8 cellular contexts compared by ENCODE assay signal in genomic region chr1:211382182-211382713, GRCh38. TPM values are rescaled to one million over a fixed set of nuclear protein-coding genes. Genes with fewer than 3 reads are reported as not detected.
DNase-seq lines count a peak whose midpoint lies in the region; ATAC-seq, FAIRE-seq and TF ChIP-seq lines count a peak whose summit lies in the region.

No MANE protein-coding gene starts in this region.

- H3K36me3 ChIP-seq in adipocyte (ENCODE audit: control insufficient read depth, insufficient read depth, low read length, severe bottlenecking) (no peaks in the 10 kb centered on the region), HepG2 (replicated peaks in 1 of 2; ENCODE audit: control insufficient read depth in 1 of 2, insufficient read depth in 2 of 2, low read length in 2 of 2) (no peaks in the 10 kb centered on the region), thymus (ENCODE audit: control insufficient read depth, insufficient read depth) (no peaks in the 10 kb centered on the region)

- H3K9ac ChIP-seq in adipocyte (ENCODE audit: low read length), result peak overlapping the region; percentile 87
- peak overlapping the region; percentile 95 for H3K9ac ChIP-seq in HepG2 (ENCODE audit: insufficient read depth, low read depth, low read length)

- H3K27me3 ChIP-seq in adipocyte (replicated peaks; ENCODE audit: control insufficient read depth, insufficient read depth, low read length) (no peaks in the 10 kb centered on the region), HepG2 (ENCODE audit: control insufficient read depth in 1 of 2, insufficient read depth in 2 of 2, low read length in 2 of 2) (no peaks in the 10 kb centered on the region; a peak in 1 of 5 replicates), thymus (ENCODE audit: control insufficient read depth, insufficient read depth) (no peaks in the 10 kb centered on the region)

- no peak for DNase-seq in activated T-cell treated with anti-CD3 and anti-CD28 coated beads, Interleukin-2, amount 50 U/mL, for 24 hours
- DNase-seq in activated T-cell treated with anti-CD3 and anti-CD28 coated beads, Interleukin-2, amount 50 U/mL, for 1 hour, result no peak
- DNase-seq in adipocyte (ENCODE audit: low read depth), result no peak
- DNase-seq in HepG2 (ENCODE audit: low spot score), result no peak
- DNase-seq in COR-L47 (lab: John Stamatoyannopoulos, UW), result no peak
- no peak for DNase-seq in SKM-1 (lab: John Stamatoyannopoulos, UW; ENCODE audit: unreplicated experiment)

- no peak for FAIRE-seq in HepG2 (lab: Jason Lieb, UNC)

- H3K4me1 Mint-ChIP-seq in activated T-cell treated with anti-CD3 and anti-CD28 coated beads, Interleukin-2, amount 50 U/mL, for 24 hours (ENCODE audit: low read depth), result peaks cover 60% of the 10 kb centered on the region

- no peak for TF ChIP-seq RAD21 in HepG2 (CRISPR knock-in tag; IDR thresholded peaks at IDR 0.05)

- peak overlapping the region; percentile 90 for H2AFZ ChIP-seq in HepG2 (ENCODE audit: low read length)

- H3K4me3 Mint-ChIP-seq in activated T-cell treated with anti-CD3 and anti-CD28 coated beads, Interleukin-2, amount 50 U/mL, for 24 hours, result peak overlapping the region; percentile 87

- no peak for TF ChIP-seq POLR2A in HepG2 (IDR thresholded peaks at IDR 0.05; ENCODE audit: insufficient read depth in 1 of 2, low read depth in 2 of 2, low read length in 2 of 2)

- peak overlapping the region; percentile 89 for H3K4me2 ChIP-seq in HepG2 (ENCODE audit: low read depth, low read length)

- H4K20me1 ChIP-seq in HepG2 (ENCODE audit: insufficient read depth, low read length), result no peaks in the 10 kb centered on the region

- no peaks in the 10 kb centered on the region for H3K27me3 Mint-ChIP-seq in activated T-cell treated with anti-CD3 and anti-CD28 coated beads, Interleukin-2, amount 50 U/mL, for 24 hours

- POLR2A ChIA-PET in HepG2 (lab: Yijun Ruan, JAX), result interaction anchor here (0.6 to 1.9 kb wide), 9 partner anchors 13 to 138 kb away, joined by 3 to 7 read pairs (median 3); no protein-coding TSS in a partner anchor

- in situ Hi-C loops in HepG2 (cut with HindIII; ENCODE audit: extremely low pct_ligation_motif_present, low pct_unique_long_range_greater_than_20kb), result no loop called here

- H3K9me3 ChIP-seq in adipocyte (ENCODE audit: control insufficient read depth, low read length) (no peaks in the 10 kb centered on the region), HepG2 (ENCODE audit: low read length) (no peaks in the 10 kb centered on the region), thymus (ENCODE audit: control insufficient read depth) (peaks cover 1% of the 10 kb centered on the region)

- H3K4me3 ChIP-seq in adipocyte (ENCODE audit: low read length) (peak overlapping the region; percentile 86), HepG2 (replicated peaks in 1 of 3; ENCODE audit: insufficient read depth in 1 of 3, low read depth in 2 of 3, low read length in 3 of 3) (peak overlapping the region; percentile 74 to 93 (median 91)), thymus (ENCODE audit: low read length) (peak overlapping the region; percentile 86)

- H3K79me2 ChIP-seq in HepG2 (ENCODE audit: insufficient read depth, low read length), result peaks cover 7% of the 10 kb centered on the region

- intact Hi-C loops in HepG2 (cut with micrococcal nuclease; ENCODE audit: unreplicated experiment), result no loop called here

- TF ChIP-seq CTCF in HepG2 (CRISPR knock-in tag; IDR thresholded peaks at IDR 0.05), result no peak

- H3K27ac Mint-ChIP-seq in activated T-cell treated with anti-CD3 and anti-CD28 coated beads, Interleukin-2, amount 50 U/mL, for 24 hours, result peak overlapping the region; percentile 97

- CTCF ChIA-PET in HepG2 (lab: Yijun Ruan, JAX; ENCODE audit: low intra/inter-chr PET ratio, low total read pairs), result no interaction called here

- ATAC-seq in HepG2 (no peak), HG02970 (IDR thresholded peaks at IDR 0.05; ENCODE audit: low FRiP score, unreplicated experiment) (no peak)

- TSS peak; percentile 89 for BruUV-seq in HepG2 (replicated peaks; lab: Mats Ljungman, UMichigan)

- H3K27ac ChIP-seq in HepG2 (ENCODE audit: extremely low read length, insufficient read depth, low read length) (peak overlapping the region; percentile 98), thymus (ENCODE audit: low read depth) (peak overlapping the region; percentile 52)

- TF ChIP-seq EP300 in HepG2 (IDR thresholded peaks at IDR 0.05; ENCODE audit: low read depth in 2 of 2, low read length in 2 of 2) (no peak), HepG2 (CRISPR knock-in tag; IDR thresholded peaks at IDR 0.05; ENCODE audit: borderline replicate concordance) (no peak)

- H3K36me3 Mint-ChIP-seq in activated T-cell treated with anti-CD3 and anti-CD28 coated beads, Interleukin-2, amount 50 U/mL, for 24 hours (ENCODE audit: low read depth), result peaks cover 40% of the 10 kb centered on the region

- H3K9me3 Mint-ChIP-seq in activated T-cell treated with anti-CD3 and anti-CD28 coated beads, Interleukin-2, amount 50 U/mL, for 24 hours, result peaks cover 3% of the 10 kb centered on the region

- H3K4me1 ChIP-seq in adipocyte (ENCODE audit: control insufficient read depth, insufficient read depth, low read length) (peaks cover 21% of the 10 kb centered on the region), HepG2 (ENCODE audit: insufficient read depth, low read length) (peaks cover 19% of the 10 kb centered on the region), thymus (ENCODE audit: control insufficient read depth, insufficient read depth, low read length) (no peaks in the 10 kb centered on the region)

- WGBS in HepG2 (ENCODE audit: low lambda C conversion rate), result 20% methylated on average over 9 of the region's 17 CpGs
- WGBS in thymus, result 29% methylated on average over 17 of the region's 17 CpGs

TF ChIP-seq in HepG2, 621 proteins besides CTCF, POLR2A, EP300 and RAD21 (continues in another document):
- TF ChIP-seq NFKBIZ (CRISPR knock-in tag; IDR thresholded peaks at IDR 0.05) (no peak), SMAD3 (CRISPR knock-in tag; IDR thresholded peaks at IDR 0.05) (0 out of 2 replicates have a peak, but pooled peaks have one; percentile 9), POGK (CRISPR knock-in tag; conservative IDR thresholded peaks at IDR 0.05) (peak; percentile 77; the same call in 1 of the 2 replicates), ISL2 (CRISPR knock-in tag; IDR thresholded peaks at IDR 0.05) (no peak), ZNF333 (CRISPR knock-in tag; IDR thresholded peaks at IDR 0.05; ENCODE audit: borderline replicate concordance) (no peak), SIN3A (IDR thresholded peaks at IDR 0.05; ENCODE audit: borderline replicate concordance, low read depth, low read length) (no peak), WIZ (CRISPR knock-in tag; IDR thresholded peaks at IDR 0.05) (no peak), ZNF639 (CRISPR knock-in tag; conservative IDR thresholded peaks at IDR 0.05) (0 out of 2 replicates have a peak, but pooled peaks have one; percentile 27), ZKSCAN8 (CRISPR knock-in tag; IDR thresholded peaks at IDR 0.05; ENCODE audit: borderline replicate concordance) (no peak), CBX2 (IDR thresholded peaks at IDR 0.05; ENCODE audit: low read depth, low read length) (no peak), CBX2 (CRISPR knock-in tag; IDR thresholded peaks at IDR 0.05; ENCODE audit: low read depth) (no peak)

RNA-seq across cellular contexts. Expression of gene TRAF5, which starts 55.6 kb away (rescaled TPM):
- 0.25 and 0.27 TPM in 2 replicates for total RNA-seq in HepG2 (2016; rRNA removed; fragmentation: Illumina TruSeq; extraction: Trizol)
- 0.09 and 0.30 TPM in 2 replicates for total RNA-seq in HepG2 (2016; cell fraction: cytosol; rRNA removed; fragmentation: Illumina TruSeq; extraction: Trizol; ENCODE audit: low read depth)
- 0.33 and 0.37 TPM in 2 replicates for total RNA-seq in HepG2 (2016; cell fraction: insoluble cytoplasmic fraction; rRNA removed; fragmentation: Illumina TruSeq; extraction: Trizol)
- total RNA-seq in HepG2 (2016; cell fraction: membrane; rRNA removed; fragmentation: Illumina TruSeq; extraction: Trizol), result 0.10 and 0.25 TPM in 2 replicates
- total RNA-seq in HepG2 (2016; cell fraction: nucleus; rRNA removed; fragmentation: Illumina TruSeq; extraction: Trizol), result 0.66 and 0.84 TPM in 2 replicates
- polyA plus RNA-seq in HepG2 (2011; rRNA removed), result 1.6 and 1.7 TPM in 2 replicates
- polyA plus RNA-seq in HepG2 (2011; cell fraction: cytosol; rRNA removed), result 0.47 and 0.65 TPM in 2 replicates
- 3.8 and 4.0 TPM in 2 replicates for polyA plus RNA-seq in HepG2 (2011; cell fraction: nucleus; rRNA removed)
- 0.69 and 0.94 TPM in 2 replicates for polyA plus RNA-seq in HepG2 (2012)
- polyA plus RNA-seq in HepG2 (2016; cell fraction: cytosol; fragmentation: Illumina TruSeq; extraction: Trizol; ENCODE audit: low read depth), result 0.03 and 0.06 TPM in 2 replicates
- polyA plus RNA-seq in HepG2 (2016; cell fraction: insoluble cytoplasmic fraction; fragmentation: Illumina TruSeq; extraction: Trizol; ENCODE audit: low read depth), result 0.15 and 0.32 TPM in 2 replicates
- not detected in 2 replicates for polyA plus RNA-seq in HepG2 (2016; cell fraction: membrane; fragmentation: Illumina TruSeq; extraction: Trizol; ENCODE audit: low read depth)
- 1.0 and 1.7 TPM in 2 replicates for polyA plus RNA-seq in HepG2 (2016; cell fraction: nucleus; fragmentation: Illumina TruSeq; extraction: Trizol; ENCODE audit: insufficient read depth, low read depth)
- 1.4 and 14.9 TPM in 2 replicates for polyA minus RNA-seq in HepG2 (2011; rRNA and poly(A)+ RNA removed; ENCODE audit: low replicate concordance)
- polyA minus RNA-seq in HepG2 (2011; cell fraction: cytosol; rRNA and poly(A)+ RNA removed), result 0.26 and 0.30 TPM in 2 replicates
- polyA minus RNA-seq in HepG2 (2011; cell fraction: nucleus; rRNA and poly(A)+ RNA removed), result 2.6 and 5.9 TPM in 2 replicates
- polyA plus RNA-seq in thymus, result 47.6 TPM
